In the genomic region with DNA sequence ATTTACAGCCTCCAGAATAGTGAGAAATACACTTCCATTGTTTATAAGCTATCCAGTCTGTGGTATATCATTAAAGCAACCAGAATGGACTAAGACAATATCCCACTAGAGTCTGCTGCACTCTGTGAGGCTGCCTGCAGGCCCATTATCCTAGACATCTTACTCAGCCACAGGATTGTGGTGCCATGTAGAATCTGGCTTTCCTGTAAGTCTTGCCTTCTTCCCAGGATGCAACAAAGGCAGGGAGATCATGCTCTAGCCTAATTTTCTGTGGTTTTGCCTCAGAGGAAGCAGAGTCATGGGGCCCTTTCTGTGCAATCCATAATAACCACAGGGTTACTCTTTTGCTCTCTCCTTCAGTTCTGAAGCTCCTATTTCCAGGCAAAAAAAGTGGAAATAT, we compare ENCODE assay signal across 20 cellular contexts.
"Had no signal": no experiment of that assay in that cellular context is flagged by ENCODE, and none has a peak within 500 bp of the region (broad histone marks: within the 10 kb centered on the region; RNA-seq: fewer than 3 reads in every experiment).

No MANE protein-coding gene starts in this region.

- ATAC-seq: foreskin keratinocyte; left ventricle myocardium superior; lower lobe of right lung; mucosa of descending colon; natural killer cell treated with Interleukin-12 subunit alpha and Interleukin-12 subunit beta and Interleukin-15 and Interleukin-18, amount 100 ng/mL, for 72 hours; right cardiac atrium; stimulated activated memory B cell treated with anti-CD40 and anti-IgM and Interleukin-4, amounts not matched to agents 10 μg/mL and 1 μg/mL and 100 μg/mL, for 72 hours; stimulated activated naive CD8-positive, alpha-beta T cell treated with anti-CD3 and anti-CD28 coated beads, Interleukin-15, Interleukin-2, amounts not matched to agents 100 U/mL and 50 U/mL, for 24 hours had no signal

- H3K36me3 ChIP-seq: esophagus muscularis mucosa, lower lobe of right lung, prostate gland, sigmoid colon, spleen, thyroid gland, vagina had no signal

- DNase-seq: dermis blood vessel endothelial cell; effector memory CD4-positive, alpha-beta T cell; foreskin keratinocyte; left ventricle myocardium superior; lower lobe of right lung; mucosa of descending colon; naive B cell; right cardiac atrium; sigmoid colon; spleen; stimulated activated CD4-positive, alpha-beta T cell treated with anti-CD3 and anti-CD28 coated beads, Interleukin-4, amount 100 ng/mL, for 4 hours; stimulated activated naive CD8-positive, alpha-beta T cell treated with anti-CD3 and anti-CD28 coated beads, Interleukin-15, Interleukin-2, amounts not matched to agents 100 U/mL and 50 U/mL, for 24 hours; thyroid gland; trophoblast cell had no signal

- H3K4me3 ChIP-seq: coronary artery, esophagus muscularis mucosa, lower lobe of right lung, mucosa of descending colon, prostate gland, sigmoid colon, spleen, thyroid gland, vagina had no signal

- H3K27ac ChIP-seq: coronary artery, esophagus muscularis mucosa, foreskin keratinocyte, lower lobe of right lung, prostate gland, sigmoid colon, spleen, thyroid gland, vagina had no signal

- H3K9me3 ChIP-seq: esophagus muscularis mucosa, lower lobe of right lung, prostate gland, sigmoid colon, spleen, thyroid gland, vagina had no signal

- H3K27me3 ChIP-seq: esophagus muscularis mucosa, foreskin keratinocyte, sigmoid colon, spleen, thyroid gland, vagina had no signal

- H3K4me1 ChIP-seq: esophagus muscularis mucosa, foreskin keratinocyte, prostate gland, spleen, thyroid gland had no signal
